ENCODE assay signal across 18 cellular contexts in genomic region chr2:98547092-98547798, GRCh38.
DNase-seq lines count a peak whose midpoint lies in the region; ATAC-seq and TF ChIP-seq lines count a peak whose summit lies in the region.
"Had no signal": no experiment of that assay in that cellular context is flagged by ENCODE, and none has a peak within 500 bp of the region (broad histone marks: within the 10 kb centered on the region; RNA-seq: fewer than 3 reads in every experiment).

No MANE protein-coding gene starts in this region.

- H3K27ac Mint-ChIP-seq in activated CD8-positive, alpha-beta memory T cell treated with anti-CD3 and anti-CD28 coated beads, Interleukin-2, amount 10 ng/mL, durations not matched to agents 7 days and 5 days, result peak overlapping the region; percentile 13
- H3K27ac Mint-ChIP-seq in IgD-negative memory B cell, result peak overlapping the region in 2 of 3 donors; percentile 21 to 57
- H3K27ac Mint-ChIP-seq in activated CD8-positive, alpha-beta T cell treated with anti-CD3 and anti-CD28 coated beads for 36 hours, result peak overlapping the region; percentile 55
- H3K27ac Mint-ChIP-seq in natural killer cell treated with Interleukin-12 subunit alpha and Interleukin-12 subunit beta and Interleukin-15 and Interleukin-18, amount 100 ng/mL, for 72 hours, result peak overlapping the region; percentile 50 to 53

- H3K4me1 Mint-ChIP-seq in activated CD8-positive, alpha-beta memory T cell treated with anti-CD3 and anti-CD28 coated beads, Interleukin-2, amount 10 ng/mL, durations not matched to agents 7 days and 5 days, result peaks cover 65% of the 10 kb centered on the region
- peaks cover 14 to 23% (median 19%) of the 10 kb centered on the region in 3 donors for H3K4me1 Mint-ChIP-seq in IgD-negative memory B cell
- peaks cover 54% of the 10 kb centered on the region for H3K4me1 Mint-ChIP-seq in activated CD8-positive, alpha-beta T cell treated with anti-CD3 and anti-CD28 coated beads for 36 hours (ENCODE audit: low read depth)
- H3K4me1 Mint-ChIP-seq in natural killer cell treated with Interleukin-12 subunit alpha and Interleukin-12 subunit beta and Interleukin-15 and Interleukin-18, amount 100 ng/mL, for 72 hours (ENCODE audit: low read depth in 2 of 2), result peaks cover 21 to 47% of the 10 kb centered on the region in 2 donors

- ATAC-seq in activated CD8-positive, alpha-beta memory T cell treated with anti-CD3 and anti-CD28 coated beads, Interleukin-2, amount 10 ng/mL, durations not matched to agents 7 days and 5 days, result peak; percentile 11
- ATAC-seq in activated CD8-positive, alpha-beta T cell treated with anti-CD3 and anti-CD28 coated beads for 36 hours, result no peak
- no peak for ATAC-seq in natural killer cell treated with Interleukin-12 subunit alpha and Interleukin-12 subunit beta and Interleukin-15 and Interleukin-18, amount 100 ng/mL, for 72 hours

- peaks cover 16% of the 10 kb centered on the region for H3K36me3 ChIP-seq in osteoblast (ENCODE audit: insufficient read depth, low read length)

- H3K4me3 ChIP-seq in osteoblast (ENCODE audit: insufficient read depth, low read length), result no peak overlapping the region
- H3K4me3 ChIP-seq: right atrium auricular region had no signal

- no peaks in the 10 kb centered on the region for H4K20me1 ChIP-seq in osteoblast (ENCODE audit: insufficient read depth, low read length)

- intact Hi-C loops in activated CD8-positive, alpha-beta T cell treated with anti-CD3 and anti-CD28 coated beads for 36 hours (cut with micrococcal nuclease), result no loop called here

- H3K79me2 ChIP-seq in osteoblast (ENCODE audit: insufficient read depth, low read length), result no peaks in the 10 kb centered on the region

- no peaks in the 10 kb centered on the region for H3K9me3 ChIP-seq in osteoblast (ENCODE audit: low read depth, low read length)
- H3K9me3 ChIP-seq: right atrium auricular region had no signal

- H3K9me3 Mint-ChIP-seq in activated CD8-positive, alpha-beta memory T cell treated with anti-CD3 and anti-CD28 coated beads, Interleukin-2, amount 10 ng/mL, durations not matched to agents 7 days and 5 days (ENCODE audit: low read depth), result no peaks in the 10 kb centered on the region
- no peaks in the 10 kb centered on the region for H3K9me3 Mint-ChIP-seq in IgD-negative memory B cell
- H3K9me3 Mint-ChIP-seq in activated CD8-positive, alpha-beta T cell treated with anti-CD3 and anti-CD28 coated beads for 36 hours, result no peaks in the 10 kb centered on the region
- no peaks in the 10 kb centered on the region for H3K9me3 Mint-ChIP-seq in natural killer cell treated with Interleukin-12 subunit alpha and Interleukin-12 subunit beta and Interleukin-15 and Interleukin-18, amount 100 ng/mL, for 72 hours

- H3K4me1 ChIP-seq in osteoblast (ENCODE audit: insufficient read depth, low read length), result no peaks in the 10 kb centered on the region
- H3K4me1 ChIP-seq: right atrium auricular region had no signal

- peaks cover 67% of the 10 kb centered on the region for H3K36me3 Mint-ChIP-seq in activated CD8-positive, alpha-beta memory T cell treated with anti-CD3 and anti-CD28 coated beads, Interleukin-2, amount 10 ng/mL, durations not matched to agents 7 days and 5 days
- H3K36me3 Mint-ChIP-seq in IgD-negative memory B cell, result peaks cover 4% of the 10 kb centered on the region
- peaks cover 38% of the 10 kb centered on the region for H3K36me3 Mint-ChIP-seq in activated CD8-positive, alpha-beta T cell treated with anti-CD3 and anti-CD28 coated beads for 36 hours (ENCODE audit: low read depth)
- H3K36me3 Mint-ChIP-seq in natural killer cell treated with Interleukin-12 subunit alpha and Interleukin-12 subunit beta and Interleukin-15 and Interleukin-18, amount 100 ng/mL, for 72 hours, result peaks cover 29% of the 10 kb centered on the region

- no peak overlapping the region for H3K27ac ChIP-seq in osteoblast (ENCODE audit: low read depth, low read length)
- H3K27ac ChIP-seq: HL-60, right atrium auricular region, RWPE1 had no signal

- no peak overlapping the region for H3K4me3 Mint-ChIP-seq in activated CD8-positive, alpha-beta memory T cell treated with anti-CD3 and anti-CD28 coated beads, Interleukin-2, amount 10 ng/mL, durations not matched to agents 7 days and 5 days
- peak overlapping the region in 2 of 4 donors; percentile 9 to 20 for H3K4me3 Mint-ChIP-seq in IgD-negative memory B cell
- no peak overlapping the region for H3K4me3 Mint-ChIP-seq in activated CD8-positive, alpha-beta T cell treated with anti-CD3 and anti-CD28 coated beads for 36 hours
- H3K4me3 Mint-ChIP-seq in natural killer cell treated with Interleukin-12 subunit alpha and Interleukin-12 subunit beta and Interleukin-15 and Interleukin-18, amount 100 ng/mL, for 72 hours, result no peak overlapping the region

- no peaks in the 10 kb centered on the region for H3K27me3 Mint-ChIP-seq in activated CD8-positive, alpha-beta memory T cell treated with anti-CD3 and anti-CD28 coated beads, Interleukin-2, amount 10 ng/mL, durations not matched to agents 7 days and 5 days
- no peaks in the 10 kb centered on the region for H3K27me3 Mint-ChIP-seq in IgD-negative memory B cell
- no peaks in the 10 kb centered on the region for H3K27me3 Mint-ChIP-seq in activated CD8-positive, alpha-beta T cell treated with anti-CD3 and anti-CD28 coated beads for 36 hours
- H3K27me3 Mint-ChIP-seq in natural killer cell treated with Interleukin-12 subunit alpha and Interleukin-12 subunit beta and Interleukin-15 and Interleukin-18, amount 100 ng/mL, for 72 hours, result no peaks in the 10 kb centered on the region

- CTCF ChIA-PET in activated CD8-positive, alpha-beta memory T cell treated with anti-CD3 and anti-CD28 coated beads, Interleukin-2, amount 10 ng/mL, durations not matched to agents 7 days and 5 days (lab: Charles Lee), result interaction anchor here (1.1 to 2.3 kb wide), 2 partner anchors 22 to 134 kb away, joined by 3 to 8 read pairs; no protein-coding TSS in a partner anchor
- CTCF ChIA-PET in activated CD8-positive, alpha-beta T cell treated with anti-CD3 and anti-CD28 coated beads for 36 hours (lab: Charles Lee), result interaction anchor here (1.8 to 2.1 kb wide), 2 partner anchors 21 to 54 kb away, joined by 5 read pairs; no protein-coding TSS in a partner anchor

- no peak overlapping the region for H2AFZ ChIP-seq in osteoblast (ENCODE audit: low read length)

- H3K27me3 ChIP-seq in osteoblast (ENCODE audit: insufficient read depth, low read length), result no peaks in the 10 kb centered on the region
- H3K27me3 ChIP-seq: right atrium auricular region had no signal

- no peak overlapping the region for H3K4me2 ChIP-seq in osteoblast (ENCODE audit: insufficient read depth, low read length)

- POLR2A ChIA-PET in activated CD8-positive, alpha-beta T cell treated with anti-CD3 and anti-CD28 coated beads for 36 hours (lab: Charles Lee), result interaction anchor here (1.1 to 1.6 kb wide), 2 partner anchors 12 to 29 kb away, joined by 3 to 4 read pairs; no protein-coding TSS in a partner anchor

- TF ChIP-seq CTCF in activated CD8-positive, alpha-beta T cell treated with anti-CD3 and anti-CD28 coated beads for 36 hours (IDR thresholded peaks at IDR 0.05), result no peak
- TF ChIP-seq CTCF in osteoblast (IDR thresholded peaks at IDR 0.05; ENCODE audit: extremely low read depth, low read depth, low read length), result no peak

- peak; percentile 38 for DNase-seq in activated CD8-positive, alpha-beta memory T cell treated with anti-CD3 and anti-CD28 coated beads, Interleukin-2, amount 10 ng/mL, durations not matched to agents 7 days and 5 days
- DNase-seq in activated CD8-positive, alpha-beta memory T cell treated with anti-CD3 and anti-CD28 coated beads, Interleukin-2, amount 50 U/mL, for 4 hours, result no peak
- DNase-seq in activated CD8-positive, alpha-beta T cell treated with anti-CD3 and anti-CD28 coated beads for 36 hours, result no peak
- no peak for DNase-seq in natural killer cell treated with Interleukin-12 subunit alpha and Interleukin-12 subunit beta and Interleukin-15 and Interleukin-18, amount 100 ng/mL, for 72 hours (ENCODE audit: low spot score)
- DNase-seq in CD1c-positive myeloid dendritic cell (ENCODE audit: extremely low spot score), result no peak
- no peak for DNase-seq in HCEC 1CT
- no peak for DNase-seq in osteoblast (ENCODE audit: insufficient read length, low spot score, missing footprints)
- DNase-seq: activated T-cell treated with anti-CD3 and anti-CD28 coated beads, Interleukin-2, amount 50 U/mL, for 1 hour; DMS53; GOT3; kidney glomerular epithelial cell; NCI-H446 treated with DMSO at 0.1 percent for 48 hours; stimulated activated CD4-positive, alpha-beta T cell treated with anti-CD3 and anti-CD28 coated beads, Interleukin-2, amount 100 ng/mL, for 48 hours; stimulated activated naive CD4-positive, alpha-beta T cell treated with Interleukin-2 at 50 U/mL for 16 hours had no signal
